ENCODE assay signal across 30 cellular contexts in the genomic region with DNA sequence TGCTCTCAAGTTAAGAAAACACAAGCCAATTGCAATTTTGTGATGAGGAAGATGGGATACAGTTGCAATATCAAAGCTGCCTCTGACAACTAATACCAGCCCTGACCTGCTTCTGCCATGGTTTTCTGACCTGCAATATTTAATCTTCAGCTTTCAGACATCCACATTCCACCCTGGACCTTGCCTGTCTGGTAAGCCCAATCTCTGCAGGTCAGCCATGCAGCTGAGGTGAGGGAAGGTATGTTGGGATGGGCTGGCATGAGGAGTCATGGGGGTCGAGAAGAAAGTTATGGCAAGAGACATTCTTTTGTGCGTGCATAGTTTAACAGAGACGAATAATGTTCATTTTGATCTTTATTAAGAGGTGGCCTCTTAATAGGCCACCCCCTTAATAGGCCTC. TPM values are rescaled to one million over a fixed set of nuclear protein-coding genes. Genes with fewer than 3 reads are reported as not detected.
"Had no signal": no experiment of that assay in that cellular context is flagged by ENCODE, and none has a peak within 500 bp of the region (broad histone marks: within the 10 kb centered on the region; RNA-seq: fewer than 3 reads in every experiment).

No MANE protein-coding gene starts in this region.

- DNase-seq: colonic mucosa; effector memory CD4-positive, alpha-beta T cell; foreskin keratinocyte; heart left ventricle; kidney; mesendoderm; naive thymus-derived CD8-positive, alpha-beta T cell; pancreas; stimulated activated CD4-positive, alpha-beta T cell treated with anti-CD3 and anti-CD28 coated beads, Interleukin-12 subunit alpha, Interleukin-12 subunit beta, amount 100 ng/mL, for 4 hours; stimulated activated CD4-positive, alpha-beta T cell treated with anti-CD3 and anti-CD28 coated beads, Interleukin-1b, Interleukin-23, amount 100 ng/mL, for 48 hours; stimulated activated CD4-positive, alpha-beta T cell treated with anti-CD3 and anti-CD28 coated beads, Interleukin-4, amount 100 ng/mL, for 1 hour; stimulated activated CD8-positive, alpha-beta memory T cell treated with anti-CD3 and anti-CD28 coated beads, Interleukin-4, amount 100 ng/mL, for 48 hours; stimulated activated naive CD4-positive, alpha-beta T cell treated with Interleukin-2 at 50 U/mL for 16 hours; stomach; tibial artery; upper lobe of right lung had no signal

- ATAC-seq: foreskin keratinocyte; gastroesophageal sphincter; heart left ventricle; left lobe of liver; naive thymus-derived CD8-positive, alpha-beta T cell; pancreas; sciatic nerve; upper lobe of right lung had no signal

- H3K79me2 ChIP-seq: hepatocyte had no signal

- H3K4me1 ChIP-seq: colonic mucosa, foreskin keratinocyte, pancreas, prostate gland, stomach, upper lobe of right lung had no signal

- H2AFZ ChIP-seq: hepatocyte had no signal

- H3K4me3 ChIP-seq: colonic mucosa, esophagus muscularis mucosa, gastroesophageal sphincter, heart left ventricle, hepatocyte, pancreas, prostate gland, right atrium auricular region, smooth muscle cell, stomach, tibial artery, upper lobe of right lung, vagina had no signal

- H3K4me2 ChIP-seq: hepatocyte, smooth muscle cell had no signal

- H3K36me3 ChIP-seq: colonic mucosa, esophagus muscularis mucosa, gastroesophageal sphincter, heart left ventricle, neutrophil, pancreas, prostate gland, right atrium auricular region, stomach, tibial artery, upper lobe of right lung, vagina had no signal

- H3K27ac ChIP-seq: colonic mucosa, esophagus muscularis mucosa, foreskin keratinocyte, gastroesophageal sphincter, heart left ventricle, hepatocyte, neutrophil, pancreas, prostate gland, right atrium auricular region, stomach, tibial artery, upper lobe of right lung, vagina had no signal

- FAIRE-seq: endothelial cell of umbilical vein, kidney, pancreas had no signal

- H3K9me3 ChIP-seq: colonic mucosa, esophagus muscularis mucosa, gastroesophageal sphincter, heart left ventricle, neutrophil, pancreas, prostate gland, right atrium auricular region, stomach, tibial artery, upper lobe of right lung, vagina had no signal

- H3K27me3 ChIP-seq: colonic mucosa, esophagus muscularis mucosa, foreskin keratinocyte, gastroesophageal sphincter, heart left ventricle, hepatocyte, neutrophil, pancreas, right atrium auricular region, stomach, tibial artery, upper lobe of right lung, vagina had no signal

RNA-seq across cellular contexts. Expression of a gene that starts 31.5 kb away (rescaled TPM):
- total RNA-seq: endothelial cell of umbilical vein; fibroblast of lung; foreskin keratinocyte; lung microvascular endothelial cell; myocyte; naive thymus-derived CD8-positive, alpha-beta T cell; smooth muscle cell; vagina had no signal
- polyA plus RNA-seq: fibroblast of lung; foreskin keratinocyte; naive thymus-derived CD8-positive, alpha-beta T cell had no signal
